ENCODE assay signal across 11 cellular contexts in the genomic region with DNA sequence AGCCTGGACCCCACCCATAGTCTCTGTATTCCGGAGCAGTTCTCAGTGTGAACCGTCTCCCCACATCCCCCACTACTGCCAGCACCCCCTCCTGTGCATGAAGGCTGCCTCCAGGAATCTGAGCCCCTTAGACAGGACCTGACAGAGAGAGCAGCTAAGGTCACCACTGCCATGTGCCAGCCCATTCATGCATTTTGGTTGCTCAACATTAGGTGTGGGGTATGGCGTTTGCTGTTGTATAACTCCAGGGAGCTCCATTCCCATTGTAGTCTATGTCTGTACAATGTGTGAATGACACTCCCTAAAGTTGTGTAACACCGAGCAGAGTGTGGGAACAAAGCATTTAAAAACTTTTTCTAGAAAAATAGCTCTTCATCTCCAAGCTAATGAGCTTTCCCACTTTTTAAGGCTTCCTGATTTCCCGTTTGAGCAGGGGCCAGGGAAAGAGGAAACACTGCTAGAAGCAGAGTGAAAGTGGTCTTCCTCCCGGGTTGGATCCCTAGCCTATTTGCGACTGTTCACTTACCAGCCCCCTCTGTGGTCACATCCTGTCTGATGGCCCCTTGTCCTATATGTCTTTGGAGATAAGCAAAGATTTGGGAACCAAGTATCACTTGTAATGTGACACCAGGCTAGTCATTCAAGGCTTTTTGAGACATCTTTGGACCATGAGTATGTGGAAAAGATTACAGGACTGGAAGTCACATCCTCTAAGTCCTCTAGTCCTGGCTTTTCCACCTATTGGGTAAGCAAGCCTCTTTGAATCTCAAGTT. TPM values are rescaled to one million over a fixed set of nuclear protein-coding genes. Genes with fewer than 3 reads are reported as not detected.
A peak's percentile ranks its signal among the peaks of the same experiment; 100 is the strongest.
DNase-seq lines count a peak whose midpoint lies in the region; ATAC-seq and TF ChIP-seq lines count a peak whose summit lies in the region.
"Had no signal": no experiment of that assay in that cellular context is flagged by ENCODE, and none has a peak within 500 bp of the region (broad histone marks: within the 10 kb centered on the region; RNA-seq: fewer than 3 reads in every experiment).

No MANE protein-coding gene starts in this region.

- H2BK15ac ChIP-seq in neuronal stem cell (ENCODE audit: low read length): no peak overlapping the region

- H3K4ac ChIP-seq in neuronal stem cell (ENCODE audit: low read length): no peak overlapping the region

- H2BK120ac ChIP-seq in neuronal stem cell (ENCODE audit: low read depth, low read length): no peak overlapping the region

- intact Hi-C loops in left ventricle myocardium inferior (cut with micrococcal nuclease): no loop called here

- H3K9ac ChIP-seq in neuronal stem cell (ENCODE audit: low read depth, low read length, poor library complexity): no peak overlapping the region

- H3K4me1 Mint-ChIP-seq in GM23338: peaks cover 57% of the 10 kb centered on the region

- H3K79me1 ChIP-seq in neuronal stem cell (ENCODE audit: low read depth, low read length): no peaks in the 10 kb centered on the region

- no peaks in the 10 kb centered on the region for H3K27me3 ChIP-seq in GM23338 (ENCODE audit: insufficient read depth)
- no peaks in the 10 kb centered on the region for H3K27me3 ChIP-seq in left ventricle myocardium inferior (ENCODE audit: low read depth)
- H3K27me3 ChIP-seq in neuronal stem cell (ENCODE audit: control insufficient read depth in 3 of 3, insufficient read depth in 3 of 3, low read depth in 1 of 3, low read length in 3 of 3): no peaks in the 10 kb centered on the region
- H3K27me3 ChIP-seq: body of pancreas had no signal

- no CpG with 5 or more reads among the region's 7 CpGs for WGBS in neuronal stem cell (ENCODE audit: extremely low coverage in 2 of 2, insufficient read length in 2 of 2, insufficient replicate concordance in 1 of 2), 2 donors

- H3K14ac ChIP-seq in neuronal stem cell (ENCODE audit: low read length): no peak overlapping the region

- H3K4me3 Mint-ChIP-seq in GM23338: peak overlapping the region; percentile 12; the same call in 1 of the 3 replicates

- no peak overlapping the region for H2BK12ac ChIP-seq in neuronal stem cell (ENCODE audit: low read length)

- DNase-seq in GM23338 (ENCODE audit: low spot score): no peak
- DNase-seq in amniotic epithelial cell (ENCODE audit: low read depth): peak; percentile 87
- no peak for DNase-seq in left ventricle myocardium inferior
- DNase-seq in skeletal muscle cell (ENCODE audit: low read depth): peak; percentile 46
- no peak for DNase-seq in neuronal stem cell (ENCODE audit: low spot score)
- no peak for DNase-seq in erythroblast (lab: John Stamatoyannopoulos, UW)
- no peak for DNase-seq in DMS79 treated with DMSO at 0.1 percent for 48 hours (lab: John Stamatoyannopoulos, UW)
- DNase-seq: body of pancreas, DND-41, Karpas-422 had no signal

- H3K9me2 ChIP-seq in GM23338 (ENCODE audit: insufficient read depth): no peaks in the 10 kb centered on the region

- ATAC-seq in GM23338: no peak
- no peak for ATAC-seq in GM18909 (IDR thresholded peaks at IDR 0.05; ENCODE audit: poor library complexity, unreplicated experiment)
- ATAC-seq: body of pancreas had no signal

- peak overlapping the region; percentile 90 for H3K27ac Mint-ChIP-seq in GM23338

- H3K9me3 Mint-ChIP-seq in GM23338: no peaks in the 10 kb centered on the region; the same call in 1 of the 3 replicates

- no peak for TF ChIP-seq CTCF in GM23338 (conservative IDR thresholded peaks at IDR 0.05; ENCODE audit: low read depth in 2 of 2)
- no peak for TF ChIP-seq CTCF in left ventricle myocardium inferior (IDR thresholded peaks at IDR 0.05; ENCODE audit: borderline replicate concordance)

- TF ChIP-seq POLR2A in erythroblast (IDR thresholded peaks at IDR 0.05; ENCODE audit: low read length): no peak

- H3K79me2 ChIP-seq in GM23338 (replicated peaks; ENCODE audit: insufficient read depth): peaks cover 5% of the 10 kb centered on the region; the same call in 1 of the 2 replicates

- no peak overlapping the region for H4K91ac ChIP-seq in neuronal stem cell (ENCODE audit: low read depth, low read length, poor library complexity)

- H2AFZ ChIP-seq in GM23338: no peak overlapping the region
- no peak overlapping the region for H2AFZ ChIP-seq in neuronal stem cell (ENCODE audit: low read length)

- peaks cover 53% of the 10 kb centered on the region for H3K36me3 Mint-ChIP-seq in GM23338 (ENCODE audit: low read depth)

- no peak overlapping the region for H3K27ac ChIP-seq in GM23338 (ENCODE audit: low read depth)
- H3K27ac ChIP-seq in left ventricle myocardium inferior (replicated peaks): peak overlapping the region; percentile 96
- no peak overlapping the region for H3K27ac ChIP-seq in neuronal stem cell (replicated peaks; ENCODE audit: low read length)

- no peak overlapping the region for H2BK5ac ChIP-seq in neuronal stem cell (ENCODE audit: low read length)

- H3K18ac ChIP-seq in neuronal stem cell (ENCODE audit: low read length): no peak overlapping the region

- no peaks in the 10 kb centered on the region for H4K20me1 ChIP-seq in GM23338 (replicated peaks; ENCODE audit: insufficient read depth)

- peaks cover 45% of the 10 kb centered on the region for H3K4me1 ChIP-seq in GM23338 (ENCODE audit: insufficient read depth)
- peaks cover 79% of the 10 kb centered on the region for H3K4me1 ChIP-seq in left ventricle myocardium inferior
- peaks cover 9 to 23% of the 10 kb centered on the region in 2 donors for H3K4me1 ChIP-seq in neuronal stem cell (ENCODE audit: control insufficient read depth in 2 of 2, insufficient read depth in 1 of 2, low read depth in 1 of 2, low read length in 2 of 2)

- no peaks in the 10 kb centered on the region; the same call in none of the 2 replicates for H3F3A ChIP-seq in GM23338 (replicated peaks; ENCODE audit: low read depth)

- H3K9me3 ChIP-seq in left ventricle myocardium inferior (replicated peaks) (no peaks in the 10 kb centered on the region), neuronal stem cell (replicated peaks in 1 of 2; ENCODE audit: control insufficient read depth in 2 of 2, insufficient read depth in 1 of 2, low read depth in 1 of 2, low read length in 2 of 2) (no peaks in the 10 kb centered on the region)
- H3K9me3 ChIP-seq: body of pancreas had no signal

- H3K36me3 ChIP-seq in GM23338 (ENCODE audit: insufficient read depth): peaks cover 16% of the 10 kb centered on the region
- peaks cover 22% of the 10 kb centered on the region for H3K36me3 ChIP-seq in left ventricle myocardium inferior
- peaks cover 34 to 36% of the 10 kb centered on the region in 2 donors for H3K36me3 ChIP-seq in neuronal stem cell (replicated peaks in 1 of 2; ENCODE audit: control insufficient read depth in 2 of 2, insufficient read depth in 2 of 2, low read length in 2 of 2)

- no peak overlapping the region for H4K8ac ChIP-seq in neuronal stem cell (ENCODE audit: low read depth, low read length)

- peaks cover 14% of the 10 kb centered on the region for H3K27me3 Mint-ChIP-seq in GM23338 (ENCODE audit: insufficient read depth, low read depth, poor library complexity)

- H3K4me3 ChIP-seq in GM23338 (no peak overlapping the region), left ventricle myocardium inferior (peak overlapping the region; percentile 88), skeletal muscle cell (ENCODE audit: low read depth, low read length) (no peak overlapping the region), neuronal stem cell (ENCODE audit: low read length in 2 of 2) (no peak overlapping the region)
- H3K4me3 ChIP-seq: body of pancreas had no signal

- H3K4me2 ChIP-seq in GM23338 (no peak overlapping the region), neuronal stem cell (ENCODE audit: insufficient read depth, low read length, poor library complexity, severe bottlenecking) (no peak overlapping the region)

- H3K23ac ChIP-seq in neuronal stem cell (ENCODE audit: low read depth, low read length, poor library complexity): no peak overlapping the region

- no peak overlapping the region for H2AK5ac ChIP-seq in neuronal stem cell (ENCODE audit: low read depth, low read length)

TF ChIP-seq in GM23338, 12 proteins besides CTCF, POLR2A, EP300 and RAD21 (continues in another document):
- TF ChIP-seq, protein P1, sequence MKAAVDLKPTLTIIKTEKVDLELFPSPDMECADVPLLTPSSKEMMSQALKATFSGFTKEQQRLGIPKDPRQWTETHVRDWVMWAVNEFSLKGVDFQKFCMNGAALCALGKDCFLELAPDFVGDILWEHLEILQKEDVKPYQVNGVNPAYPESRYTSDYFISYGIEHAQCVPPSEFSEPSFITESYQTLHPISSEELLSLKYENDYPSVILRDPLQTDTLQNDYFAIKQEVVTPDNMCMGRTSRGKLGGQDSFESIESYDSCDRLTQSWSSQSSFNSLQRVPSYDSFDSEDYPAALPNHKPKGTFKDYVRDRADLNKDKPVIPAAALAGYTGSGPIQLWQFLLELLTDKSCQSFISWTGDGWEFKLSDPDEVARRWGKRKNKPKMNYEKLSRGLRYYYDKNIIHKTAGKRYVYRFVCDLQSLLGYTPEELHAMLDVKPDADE (IDR thresholded peaks at IDR 0.05): no peak
- TF ChIP-seq ZNF331 (CRISPR knock-in tag; IDR thresholded peaks at IDR 0.05; ENCODE audit: low read depth) (no peak), STAT1 (IDR thresholded peaks at IDR 0.05; ENCODE audit: unreplicated experiment) (no peak), EZH2 (IDR thresholded peaks at IDR 0.05; ENCODE audit: low read depth, unreplicated experiment) (no peak)

RNA-seq across cellular contexts. Expression of a gene that starts 5.9 kb away (rescaled TPM):
- total RNA-seq in GM23338 (2014; rRNA removed; shearing (Covaris generic)): 37.4 and 37.6 TPM in 2 replicates
- polyA plus RNA-seq in GM23338 (2016; fragmentation: Nextera tagmentation; extraction: Ambion mirVana): 20.3 and 22.6 TPM in 2 replicates
- total RNA-seq in left ventricle myocardium inferior: 70.0 TPM
- 41.4 TPM for polyA plus RNA-seq in neuronal stem cell (2013, experiment 1 of 2)
- polyA plus RNA-seq in neuronal stem cell (2013, experiment 2 of 2): 40.8 TPM

RNA-seq across cellular contexts. Expression of a gene that starts 37.4 kb away (rescaled TPM):
- total RNA-seq in GM23338 (2014; rRNA removed; shearing (Covaris generic)): 0.14 and 0.19 TPM in 2 replicates
- polyA plus RNA-seq in GM23338 (2016; fragmentation: Nextera tagmentation; extraction: Ambion mirVana): 0.03 and 0.05 TPM in 2 replicates
- 0.11 TPM for total RNA-seq in left ventricle myocardium inferior
- polyA plus RNA-seq in neuronal stem cell (2013, experiment 1 of 2): 1.5 TPM
- 1.4 TPM for polyA plus RNA-seq in neuronal stem cell (2013, experiment 2 of 2)

Comparison
In these comparisons a context has a peak if more than half of its experiments do, and no peak if none do; other contexts are left out.
1. DNase-seq: peak in amniotic epithelial cell (single experiment) and skeletal muscle cell (single experiment); none in GM23338 (single experiment), left ventricle myocardium inferior (single experiment), neuronal stem cell (single experiment), erythroblast (0 of 2) and DMS79 treated with DMSO at 0.1 percent for 48 hours (single experiment).